In the genomic region with DNA sequence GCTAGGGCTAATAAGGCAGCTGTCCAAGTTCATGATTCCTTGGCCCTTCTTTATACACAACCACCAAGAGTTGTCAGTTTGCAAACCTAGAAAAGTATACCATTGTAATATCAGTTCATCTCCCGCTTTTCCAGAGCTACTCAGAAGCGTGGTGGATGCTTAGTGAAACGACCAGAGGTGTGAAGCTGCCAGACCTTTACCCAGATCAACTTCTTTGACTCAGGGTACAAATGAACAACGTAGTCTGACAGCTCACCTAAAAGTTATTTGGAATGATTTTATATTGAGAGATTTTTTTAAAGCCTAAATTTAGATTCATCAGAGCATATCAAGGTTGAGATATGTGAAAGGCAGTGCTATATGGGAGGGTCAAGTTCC, we compare ENCODE assay signal across 2 cellular contexts.
TF ChIP-seq lines count a peak whose summit lies in the region.

No MANE protein-coding gene starts in this region.

TF ChIP-seq in HEK293T, 16 proteins besides CTCF, POLR2A, EP300 and RAD21:
- 0 out of 2 replicates have a peak, but pooled peaks have one; percentile 13 for TF ChIP-seq L3MBTL2 (conservative IDR thresholded peaks at IDR 0.05)
- TF ChIP-seq SP1 (IDR thresholded peaks at IDR 0.05): no peak
- TF ChIP-seq ELF4 (IDR thresholded peaks at IDR 0.05): no peak

TF ChIP-seq in H1, 55 proteins besides CTCF, POLR2A, EP300 and RAD21:
- peak; percentile 81 for TF ChIP-seq E2F6 (IDR thresholded peaks at IDR 0.05)
- TF ChIP-seq JUN (IDR thresholded peaks at IDR 0.05; ENCODE audit: low read depth, low read length): no peak
